Comparison of ENCODE assay signal across 1 cellular context in genomic region chrX:153724252-153725038, GRCh38.
TF ChIP-seq lines count a peak whose summit lies in the region.

Gene ABCD1 (plus strand): TSS chrX:153724856. CDS start chrX:153725267, 411 bp downstream.
Gene BCAP31 (minus strand): TSS chrX:153724387. CDS start chrX:153723244, 1,143 bp downstream.

TF ChIP-seq in HepG2, 621 proteins besides CTCF, POLR2A, EP300 and RAD21 (continued from another document and continues in another):
- TF ChIP-seq, protein P1, sequence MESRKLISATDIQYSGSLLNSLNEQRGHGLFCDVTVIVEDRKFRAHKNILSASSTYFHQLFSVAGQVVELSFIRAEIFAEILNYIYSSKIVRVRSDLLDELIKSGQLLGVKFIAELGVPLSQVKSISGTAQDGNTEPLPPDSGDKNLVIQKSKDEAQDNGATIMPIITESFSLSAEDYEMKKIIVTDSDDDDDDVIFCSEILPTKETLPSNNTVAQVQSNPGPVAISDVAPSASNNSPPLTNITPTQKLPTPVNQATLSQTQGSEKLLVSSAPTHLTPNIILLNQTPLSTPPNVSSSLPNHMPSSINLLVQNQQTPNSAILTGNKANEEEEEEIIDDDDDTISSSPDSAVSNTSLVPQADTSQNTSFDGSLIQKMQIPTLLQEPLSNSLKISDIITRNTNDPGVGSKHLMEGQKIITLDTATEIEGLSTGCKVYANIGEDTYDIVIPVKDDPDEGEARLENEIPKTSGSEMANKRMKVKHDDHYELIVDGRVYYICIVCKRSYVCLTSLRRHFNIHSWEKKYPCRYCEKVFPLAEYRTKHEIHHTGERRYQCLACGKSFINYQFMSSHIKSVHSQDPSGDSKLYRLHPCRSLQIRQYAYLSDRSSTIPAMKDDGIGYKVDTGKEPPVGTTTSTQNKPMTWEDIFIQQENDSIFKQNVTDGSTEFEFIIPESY (CRISPR knock-in tag; IDR thresholded peaks at IDR 0.05) = no peak
- TF ChIP-seq KLF12 (CRISPR knock-in tag; IDR thresholded peaks at IDR 0.05; ENCODE audit: borderline replicate concordance) (peak; percentile 50; the same call in 1 of the 2 replicates), RXRB (CRISPR knock-in tag; IDR thresholded peaks at IDR 0.05; ENCODE audit: borderline replicate concordance) (peak; percentile 26; the same call in 1 of the 2 replicates), ZNF687 (CRISPR knock-in tag; IDR thresholded peaks at IDR 0.05) (peak; percentile 30), ZNF552 (CRISPR knock-in tag; IDR thresholded peaks at IDR 0.05; ENCODE audit: borderline replicate concordance) (no peak), REST (IDR thresholded peaks at IDR 0.05; ENCODE audit: borderline replicate concordance in 1 of 2, low read depth in 1 of 2, low read length in 2 of 2) (peak in 1 of 2 experiments; percentile 45; a peak in 1 of 4 replicates), ZNF318 (CRISPR knock-in tag; IDR thresholded peaks at IDR 0.05) (no peak), THRA (CRISPR knock-in tag; IDR thresholded peaks at IDR 0.05; ENCODE audit: borderline replicate concordance) (0 out of 2 replicates have a peak, but pooled peaks have one; percentile 42), NR2F6 (IDR thresholded peaks at IDR 0.05) (peak; percentile 10; the same call in 1 of the 2 replicates), NR2F6 (CRISPR knock-in tag; IDR thresholded peaks at IDR 0.05) (no peak), TAF1 (CRISPR knock-in tag; IDR thresholded peaks at IDR 0.05) (peak; percentile 85), ARNT (IDR thresholded peaks at IDR 0.05) (no peak), SIN3A (IDR thresholded peaks at IDR 0.05; ENCODE audit: borderline replicate concordance, low read depth, low read length) (peak; percentile 41; the same call in 1 of the 2 replicates), HNRNPLL (IDR thresholded peaks at IDR 0.05; ENCODE audit: low read depth, low read length, poor library complexity, severe bottlenecking) (peak; percentile 47), MXI1 (IDR thresholded peaks at IDR 0.05; ENCODE audit: borderline replicate concordance, low read depth, low read length) (peak; percentile 35; the same call in 1 of the 3 replicates), SP4 (CRISPR knock-in tag; IDR thresholded peaks at IDR 0.05) (peak; percentile 72; the same call in 1 of the 2 replicates), JUND (CRISPR knock-in tag; IDR thresholded peaks at IDR 0.05) (no peak), SP5 (CRISPR knock-in tag; IDR thresholded peaks at IDR 0.05; ENCODE audit: borderline replicate concordance, low read depth) (peak; percentile 66)
- TF ChIP-seq, protein P2, sequence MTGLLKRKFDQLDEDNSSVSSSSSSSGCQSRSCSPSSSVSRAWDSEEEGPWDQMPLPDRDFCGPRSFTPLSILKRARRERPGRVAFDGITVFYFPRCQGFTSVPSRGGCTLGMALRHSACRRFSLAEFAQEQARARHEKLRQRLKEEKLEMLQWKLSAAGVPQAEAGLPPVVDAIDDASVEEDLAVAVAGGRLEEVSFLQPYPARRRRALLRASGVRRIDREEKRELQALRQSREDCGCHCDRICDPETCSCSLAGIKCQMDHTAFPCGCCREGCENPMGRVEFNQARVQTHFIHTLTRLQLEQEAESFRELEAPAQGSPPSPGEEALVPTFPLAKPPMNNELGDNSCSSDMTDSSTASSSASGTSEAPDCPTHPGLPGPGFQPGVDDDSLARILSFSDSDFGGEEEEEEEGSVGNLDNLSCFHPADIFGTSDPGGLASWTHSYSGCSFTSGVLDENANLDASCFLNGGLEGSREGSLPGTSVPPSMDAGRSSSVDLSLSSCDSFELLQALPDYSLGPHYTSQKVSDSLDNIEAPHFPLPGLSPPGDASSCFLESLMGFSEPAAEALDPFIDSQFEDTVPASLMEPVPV (CRISPR knock-in tag; IDR thresholded peaks at IDR 0.05) = no peak
- TF ChIP-seq, protein P3, sequence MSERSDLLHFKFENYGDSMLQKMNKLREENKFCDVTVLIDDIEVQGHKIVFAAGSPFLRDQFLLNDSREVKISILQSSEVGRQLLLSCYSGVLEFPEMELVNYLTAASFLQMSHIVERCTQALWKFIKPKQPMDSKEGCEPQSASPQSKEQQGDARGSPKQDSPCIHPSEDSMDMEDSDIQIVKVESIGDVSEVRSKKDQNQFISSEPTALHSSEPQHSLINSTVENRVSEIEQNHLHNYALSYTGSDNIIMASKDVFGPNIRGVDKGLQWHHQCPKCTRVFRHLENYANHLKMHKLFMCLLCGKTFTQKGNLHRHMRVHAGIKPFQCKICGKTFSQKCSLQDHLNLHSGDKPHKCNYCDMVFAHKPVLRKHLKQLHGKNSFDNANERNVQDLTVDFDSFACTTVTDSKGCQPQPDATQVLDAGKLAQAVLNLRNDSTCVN (CRISPR knock-in tag; IDR thresholded peaks at IDR 0.05; ENCODE audit: borderline replicate concordance) = 0 out of 2 replicates have a peak, but pooled peaks have one; percentile 21
- TF ChIP-seq, protein P4, sequence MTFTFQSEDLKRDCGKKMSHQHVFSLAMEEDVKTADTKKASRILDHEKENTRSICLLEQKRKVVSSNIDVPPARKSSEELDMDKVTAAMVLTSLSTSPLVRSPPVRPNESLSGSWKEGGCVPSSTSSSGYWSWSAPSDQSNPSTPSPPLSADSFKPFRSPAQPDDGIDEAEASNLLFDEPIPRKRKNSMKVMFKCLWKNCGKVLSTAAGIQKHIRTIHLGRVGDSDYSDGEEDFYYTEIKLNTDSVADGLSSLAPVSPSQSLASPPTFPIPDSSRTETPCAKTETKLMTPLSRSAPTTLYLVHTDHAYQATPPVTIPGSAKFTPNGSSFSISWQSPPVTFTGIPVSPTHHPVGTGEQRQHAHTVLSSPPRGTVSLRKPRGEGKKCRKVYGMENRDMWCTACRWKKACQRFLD (CRISPR knock-in tag; IDR thresholded peaks at IDR 0.05; ENCODE audit: borderline replicate concordance) = no peak
